Comparison of ENCODE assay signal across 19 cellular contexts in genomic region chr1:154948079-154948478, GRCh38.
"Had no signal": no experiment of that assay in that cellular context is flagged by ENCODE, and none has a peak within 500 bp of the region (broad histone marks: within the 10 kb centered on the region; RNA-seq: fewer than 3 reads in every experiment).

No MANE protein-coding gene starts in this region.

- H3K36me3 Mint-ChIP-seq: natural killer cell had no signal

- H3K4me3 Mint-ChIP-seq: activated naive CD4-positive, alpha-beta T cell treated with anti-CD3 and anti-CD28 coated beads, Interleukin-2, amount 10 ng/mL, durations not matched to agents 7 days and 5 days; natural killer cell had no signal

- DNase-seq: activated CD4-positive, alpha-beta T cell treated with anti-CD3 and anti-CD28 coated beads for 4 hours; activated naive CD4-positive, alpha-beta T cell treated with anti-CD3 and anti-CD28 coated beads, Interleukin-2, amount 10 ng/mL, durations not matched to agents 7 days and 5 days; amygdala; body of pancreas; caudate nucleus; cortex of kidney; left colon; mammary epithelial cell; natural killer cell; occipital lobe; SHP77 treated with DMSO at 0.1 percent for 48 hours; stimulated activated CD4-positive, alpha-beta T cell treated with anti-CD3 and anti-CD28 coated beads, Interleukin-15, amount 100 ng/mL, for 24 hours; stimulated activated CD4-positive, alpha-beta T cell treated with anti-CD3 and anti-CD28 coated beads, Interleukin-4, amount 100 ng/mL, for 1 hour; stimulated activated naive CD4-positive, alpha-beta T cell; trophoblast cell had no signal

- ATAC-seq: body of pancreas, left colon, natural killer cell had no signal

- H3K9me3 Mint-ChIP-seq: activated naive CD4-positive, alpha-beta T cell treated with anti-CD3 and anti-CD28 coated beads, Interleukin-2, amount 10 ng/mL, durations not matched to agents 7 days and 5 days; natural killer cell had no signal

- H3K4me3 ChIP-seq: body of pancreas, right atrium auricular region, skin epidermis, suprapubic skin had no signal

- H3K27me3 Mint-ChIP-seq: activated naive CD4-positive, alpha-beta T cell treated with anti-CD3 and anti-CD28 coated beads, Interleukin-2, amount 10 ng/mL, durations not matched to agents 7 days and 5 days; progenitor cell of endocrine pancreas had no signal

- H3K27ac Mint-ChIP-seq: activated naive CD4-positive, alpha-beta T cell treated with anti-CD3 and anti-CD28 coated beads, Interleukin-2, amount 10 ng/mL, durations not matched to agents 7 days and 5 days; progenitor cell of endocrine pancreas had no signal

- H3K27me3 ChIP-seq: body of pancreas, right atrium auricular region, suprapubic skin had no signal

- H3K27ac ChIP-seq: body of pancreas, right atrium auricular region, skin epidermis, suprapubic skin had no signal

- H3K9me3 ChIP-seq: body of pancreas, right atrium auricular region, suprapubic skin had no signal
